In the genomic region with DNA sequence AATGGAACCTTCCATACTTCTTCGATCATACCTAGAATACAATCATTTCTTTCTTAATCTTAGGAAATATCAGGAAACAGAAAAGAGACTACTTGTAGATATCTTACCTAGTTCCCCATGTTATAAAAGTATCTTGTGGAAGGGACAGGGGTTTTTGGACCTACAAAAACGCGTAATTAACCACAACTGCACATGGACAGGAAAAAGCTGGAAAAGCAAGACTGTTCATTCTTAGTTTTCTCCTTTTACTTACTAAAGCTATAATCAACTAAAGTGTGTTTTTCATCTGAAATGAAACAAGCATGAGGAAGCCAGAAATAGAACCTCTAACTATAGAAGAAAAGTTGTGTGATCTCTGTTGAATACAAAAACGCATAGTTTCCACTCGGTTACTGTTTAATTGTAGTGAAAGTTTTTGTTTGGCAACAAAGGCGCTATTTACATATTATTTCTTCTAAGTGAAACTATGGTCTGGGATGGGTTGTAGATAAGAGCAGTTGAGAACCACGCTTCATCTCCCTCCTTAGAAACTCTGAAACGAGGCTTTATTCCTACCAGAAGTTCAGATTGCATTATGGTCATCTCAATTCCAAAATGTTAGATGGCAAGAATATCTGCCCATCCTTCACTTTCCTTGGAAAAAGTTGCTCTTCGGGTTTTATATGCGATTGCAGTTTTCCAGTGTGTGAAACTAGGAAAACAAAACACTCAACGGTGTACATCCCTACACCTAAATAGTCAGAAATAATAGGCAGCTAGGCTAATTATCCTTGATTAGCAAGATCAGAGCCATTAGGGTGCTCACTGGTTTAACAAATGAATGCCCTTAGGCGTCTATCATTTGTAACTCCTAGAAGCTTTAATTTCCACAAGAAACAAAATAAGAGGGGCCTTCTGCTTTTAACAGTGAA, we compare ENCODE assay signal across 8 cellular contexts. TPM values are rescaled to one million over a fixed set of nuclear protein-coding genes. Genes with fewer than 3 reads are reported as not detected.
A peak's percentile ranks its signal among the peaks of the same experiment; 100 is the strongest.
DNase-seq lines count a peak whose midpoint lies in the region; ATAC-seq and TF ChIP-seq lines count a peak whose summit lies in the region.

No MANE protein-coding gene starts in this region.

- H3K27ac ChIP-seq in MM.1S (ENCODE audit: low read length), result no peak overlapping the region
- no peak overlapping the region for H3K27ac ChIP-seq in duodenal mucosa (ENCODE audit: low read depth, low read length)
- H3K27ac ChIP-seq in neuronal stem cell (replicated peaks; ENCODE audit: low read length), result peak overlapping the region; percentile 91

- no peaks in the 10 kb centered on the region for H3K79me2 ChIP-seq in MM.1S (ENCODE audit: low read length)

- no peak overlapping the region for H3K4ac ChIP-seq in neuronal stem cell (ENCODE audit: low read length)

- no peak for ATAC-seq in GM19397 (IDR thresholded peaks at IDR 0.05; ENCODE audit: unreplicated experiment)

- H2AK5ac ChIP-seq in neuronal stem cell (ENCODE audit: low read depth, low read length), result peak overlapping the region; percentile 12

- H4K20me1 ChIP-seq in MM.1S (ENCODE audit: insufficient read depth, low read length), result peaks cover 7% of the 10 kb centered on the region

- H3K18ac ChIP-seq in neuronal stem cell (ENCODE audit: low read length), result peak overlapping the region; percentile 94

- H2AFZ ChIP-seq in MM.1S (ENCODE audit: low read length), result no peak overlapping the region
- H2AFZ ChIP-seq in neuronal stem cell (ENCODE audit: low read length), result peak overlapping the region; percentile 87

- DNase-seq in GM10266 (ENCODE audit: extremely low spot score) (peak; percentile 38), MM.1S (no peak), neuronal stem cell (ENCODE audit: low spot score) (no peak), cortex of kidney (lab: John Stamatoyannopoulos, UW) (no peak), cerebellum (ENCODE audit: low spot score) (no peak), glomerular visceral epithelial cell (ENCODE audit: extremely low spot score) (no peak)

- no peak overlapping the region for H2BK5ac ChIP-seq in neuronal stem cell (ENCODE audit: low read length)

- H3K4me3 ChIP-seq in MM.1S (ENCODE audit: low read length), result peak overlapping the region; percentile 60
- peak overlapping the region; percentile 53 to 79 for H3K4me3 ChIP-seq in duodenal mucosa (ENCODE audit: low read depth in 1 of 2, low read length in 2 of 2)
- peak overlapping the region; percentile 73 to 93 for H3K4me3 ChIP-seq in neuronal stem cell (ENCODE audit: low read length in 2 of 2)

- H3K27me3 ChIP-seq in MM.1S (replicated peaks; ENCODE audit: insufficient read depth, low read length) (peaks cover 81% of the 10 kb centered on the region), duodenal mucosa (ENCODE audit: control insufficient read depth in 1 of 2, insufficient read depth in 2 of 2, low read length in 2 of 2) (peaks cover 21 to 29% of the 10 kb centered on the region in 2 donors), neuronal stem cell (ENCODE audit: control insufficient read depth in 3 of 3, insufficient read depth in 3 of 3, low read depth in 1 of 3, low read length in 3 of 3) (no peaks in the 10 kb centered on the region)

- H3K14ac ChIP-seq in neuronal stem cell (ENCODE audit: low read length), result no peak overlapping the region

- no peak overlapping the region for H2BK12ac ChIP-seq in neuronal stem cell (ENCODE audit: low read length)

- no peak overlapping the region for H2BK120ac ChIP-seq in neuronal stem cell (ENCODE audit: low read depth, low read length)

- H3K9me3 ChIP-seq in MM.1S (replicated peaks; ENCODE audit: insufficient read depth, low read length) (no peaks in the 10 kb centered on the region), duodenal mucosa (ENCODE audit: control insufficient read depth in 1 of 2, low read length in 2 of 2) (no peaks in the 10 kb centered on the region), neuronal stem cell (replicated peaks in 1 of 2; ENCODE audit: control insufficient read depth in 2 of 2, insufficient read depth in 1 of 2, low read depth in 1 of 2, low read length in 2 of 2) (peaks cover 0 to 8% of the 10 kb centered on the region in 2 donors)

- H4K91ac ChIP-seq in neuronal stem cell (ENCODE audit: low read depth, low read length, poor library complexity), result no peak overlapping the region

- peaks cover 18% of the 10 kb centered on the region for H3F3A ChIP-seq in MM.1S (ENCODE audit: insufficient read depth, low read length)

- H3K4me1 ChIP-seq in MM.1S (ENCODE audit: low read length) (peaks cover 29% of the 10 kb centered on the region), duodenal mucosa (ENCODE audit: control insufficient read depth in 1 of 2, insufficient read depth in 2 of 2, low read length in 2 of 2) (peaks cover 3% of the 10 kb centered on the region in 2 donors), neuronal stem cell (ENCODE audit: control insufficient read depth in 2 of 2, insufficient read depth in 1 of 2, low read depth in 1 of 2, low read length in 2 of 2) (peaks cover 5 to 10% of the 10 kb centered on the region in 2 donors)

- no peaks in the 10 kb centered on the region for H3K9me2 ChIP-seq in MM.1S (replicated peaks; ENCODE audit: insufficient read depth, low read length)

- H3K4me2 ChIP-seq in MM.1S (ENCODE audit: low read depth, low read length) (peak overlapping the region; percentile 96), neuronal stem cell (ENCODE audit: insufficient read depth, low read length, poor library complexity, severe bottlenecking) (peak overlapping the region; percentile 51)

- no peak overlapping the region for H2BK15ac ChIP-seq in neuronal stem cell (ENCODE audit: low read length)

- WGBS in neuronal stem cell (ENCODE audit: extremely low coverage in 2 of 2, insufficient read length in 2 of 2, insufficient replicate concordance in 1 of 2), 2 donors, result no CpG with 5 or more reads among the region's 12 CpGs

- H3K23ac ChIP-seq in neuronal stem cell (ENCODE audit: low read depth, low read length, poor library complexity), result no peak overlapping the region

- peaks cover 3% of the 10 kb centered on the region for H3K79me1 ChIP-seq in neuronal stem cell (ENCODE audit: low read depth, low read length)

- TF ChIP-seq CTCF in GM10266 (IDR thresholded peaks at IDR 0.05; ENCODE audit: control insufficient read depth, insufficient read depth, low read depth, missing control alignments) (no peak), MM.1S (IDR thresholded peaks at IDR 0.05; ENCODE audit: low read length) (no peak)

- no peak overlapping the region for H4K8ac ChIP-seq in neuronal stem cell (ENCODE audit: low read depth, low read length)

- H3K9ac ChIP-seq in MM.1S (ENCODE audit: low read length) (no peak overlapping the region), duodenal mucosa (ENCODE audit: low read depth in 1 of 2, low read length in 2 of 2) (no peak overlapping the region), neuronal stem cell (ENCODE audit: low read depth, low read length, poor library complexity) (peak overlapping the region; percentile 47)

- H3K36me3 ChIP-seq in MM.1S (replicated peaks; ENCODE audit: insufficient read depth, low read length) (no peaks in the 10 kb centered on the region), duodenal mucosa (ENCODE audit: control insufficient read depth in 1 of 2, insufficient read depth in 2 of 2, low read length in 2 of 2) (no peaks in the 10 kb centered on the region), neuronal stem cell (replicated peaks in 1 of 2; ENCODE audit: control insufficient read depth in 2 of 2, insufficient read depth in 2 of 2, low read length in 2 of 2) (peaks cover 0 to 21% of the 10 kb centered on the region in 2 donors)

RNA-seq across cellular contexts. Expression of a gene that starts 1.1 kb away (rescaled TPM):
- 78.2 TPM for polyA plus RNA-seq in neuronal stem cell (2013, experiment 1 of 2)
- 82.5 TPM for polyA plus RNA-seq in neuronal stem cell (2013, experiment 2 of 2)
- 50.1 TPM for total RNA-seq in cerebellum
